21 cellular contexts compared by ENCODE assay signal in the genomic region with DNA sequence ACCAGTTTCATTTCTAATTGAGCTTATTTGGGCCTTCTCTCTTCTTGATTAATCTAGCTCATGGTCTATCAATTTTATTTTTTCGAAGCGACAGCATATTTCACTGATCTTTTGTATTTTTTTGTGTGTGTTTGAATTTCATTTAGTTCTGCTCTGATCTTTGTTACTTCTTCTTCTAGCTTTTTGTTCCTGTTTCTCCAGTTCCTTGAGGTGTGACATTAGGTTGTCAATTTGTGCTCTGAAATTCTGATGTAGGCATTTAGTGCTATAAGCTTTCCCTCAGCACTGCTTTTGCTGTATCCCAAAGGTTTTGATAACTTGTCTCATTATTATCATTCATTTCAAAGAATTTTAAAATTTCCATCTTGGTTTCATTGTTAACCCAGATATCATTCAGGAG.
"Had no signal": no experiment of that assay in that cellular context is flagged by ENCODE, and none has a peak within 500 bp of the region (broad histone marks: within the 10 kb centered on the region; RNA-seq: fewer than 3 reads in every experiment).

No MANE protein-coding gene starts in this region.

- H3K27ac Mint-ChIP-seq: natural killer cell; stimulated activated naive CD8-positive, alpha-beta T cell treated with anti-CD3 and anti-CD28 coated beads, Interleukin-15, amount 100 ng/mL, for 72 hours had no signal

- H3K36me3 Mint-ChIP-seq: natural killer cell had no signal

- H3K27me3 Mint-ChIP-seq: stimulated activated naive CD8-positive, alpha-beta T cell treated with anti-CD3 and anti-CD28 coated beads, Interleukin-15, amount 100 ng/mL, for 72 hours had no signal

- DNase-seq: effector memory CD4-positive, alpha-beta T cell; gastrocnemius medialis; heart right ventricle; hypothalamus; islet precursor cell; mammary epithelial cell; mucosa of descending colon; natural killer cell; posterior cingulate gyrus; spleen; stimulated activated CD4-positive, alpha-beta T cell treated with anti-CD3 and anti-CD28 coated beads, Interleukin-15, amount 100 ng/mL, for 24 hours; stimulated activated CD4-positive, alpha-beta T cell treated with anti-CD3 and anti-CD28 coated beads, Interleukin-2, amount 100 ng/mL, for 24 hours; stimulated activated CD4-positive, alpha-beta T cell treated with anti-CD3 and anti-CD28 coated beads, Interleukin-4, amount 100 ng/mL, for 4 hours; stimulated activated naive CD8-positive, alpha-beta T cell treated with anti-CD3 and anti-CD28 coated beads, Interleukin-15, amount 100 ng/mL, for 72 hours; testis; upper lobe of right lung had no signal

- H3K4me3 Mint-ChIP-seq: natural killer cell; neural crest cell; stimulated activated naive CD8-positive, alpha-beta T cell treated with anti-CD3 and anti-CD28 coated beads, Interleukin-15, amount 100 ng/mL, for 72 hours had no signal

- H3K4me1 Mint-ChIP-seq: natural killer cell; neural crest cell; stimulated activated naive CD8-positive, alpha-beta T cell treated with anti-CD3 and anti-CD28 coated beads, Interleukin-15, amount 100 ng/mL, for 72 hours had no signal

- H3K9me3 Mint-ChIP-seq: natural killer cell, neural crest cell had no signal

- FAIRE-seq: endometrium had no signal

- ATAC-seq: esophagus mucosa; gastrocnemius medialis; heart right ventricle; left lobe of liver; mucosa of descending colon; natural killer cell; sciatic nerve; stimulated activated naive CD8-positive, alpha-beta T cell treated with anti-CD3 and anti-CD28 coated beads, Interleukin-15, amount 100 ng/mL, for 72 hours; upper lobe of right lung had no signal
